Comparison of ENCODE assay signal across 7 cellular contexts in genomic region chr11:108276985-108277616, GRCh38. TPM values are rescaled to one million over a fixed set of nuclear protein-coding genes. Genes with fewer than 3 reads are reported as not detected.
DNase-seq lines count a peak whose midpoint lies in the region; ATAC-seq and TF ChIP-seq lines count a peak whose summit lies in the region.
"Not testable (repeated sequence)": the region's sequence is repeated elsewhere in the genome, so short reads cannot be mapped to it uniquely, and the experiment has no call there.

No MANE protein-coding gene starts in this region.

- not testable (repeated sequence) for H3K27ac ChIP-seq in CD4-positive, alpha-beta T cell (ENCODE audit: low read depth, low read length); GM23338 (ENCODE audit: low read depth)

- H3K27me3 Mint-ChIP-seq in CD4-positive, alpha-beta T cell; GM23338 (ENCODE audit: insufficient read depth, low read depth, poor library complexity); T-cell; activated CD8-positive, alpha-beta T cell treated with anti-CD3 and anti-CD28 coated beads for 36 hours; naive thymus-derived CD8-positive, alpha-beta T cell: not testable (repeated sequence)

- CTCF ChIA-PET in CD4-positive, alpha-beta T cell (lab: Charles Lee) = interaction anchor here (0.7 to 1.1 kb wide), 2 partner anchors 51 to 54 kb away, joined by 3 read pairs; partner anchors contain the start of gene ATM
- CTCF ChIA-PET in T-cell (lab: Charles Lee) = not testable (repeated sequence)
- CTCF ChIA-PET in activated CD8-positive, alpha-beta T cell treated with anti-CD3 and anti-CD28 coated beads for 36 hours (lab: Charles Lee) = interaction anchor here (1.4 kb wide), 1 partner anchor 8 kb away, joined by 3 read pairs; no protein-coding TSS in a partner anchor

- intact Hi-C loops in CD4-positive, alpha-beta T cell (cut with DNase I, micrococcal nuclease) = loop anchor here in 1 of 2 experiments (5.0 kb wide), 1 partner anchor 55 kb away; the partner anchor contains the start of genes ATM and NPAT
- intact Hi-C loops in activated CD8-positive, alpha-beta T cell treated with anti-CD3 and anti-CD28 coated beads for 36 hours (cut with micrococcal nuclease) = not testable (repeated sequence)

- not testable (repeated sequence) for H3K4me3 ChIP-seq in GM23338

- ATAC-seq in CD4-positive, alpha-beta T cell (ENCODE audit: poor library complexity); T-cell (replicated peaks in 1 of 4); activated CD8-positive, alpha-beta T cell treated with anti-CD3 and anti-CD28 coated beads for 36 hours; naive thymus-derived CD8-positive, alpha-beta T cell: not testable (repeated sequence)
- peak; percentile 73 for ATAC-seq in GM23338

- peak overlapping the region; percentile 84 for H3K27ac Mint-ChIP-seq in CD4-positive, alpha-beta T cell
- H3K27ac Mint-ChIP-seq in GM23338 = peak overlapping the region; percentile 85
- H3K27ac Mint-ChIP-seq in T-cell = peak overlapping the region; percentile 12 to 78
- H3K27ac Mint-ChIP-seq in activated CD8-positive, alpha-beta T cell treated with anti-CD3 and anti-CD28 coated beads for 36 hours = peak overlapping the region; percentile 51
- H3K27ac Mint-ChIP-seq in naive thymus-derived CD8-positive, alpha-beta T cell = peak overlapping the region; percentile 39 to 91 (median 88)

- not testable (repeated sequence) for H3K9me2 ChIP-seq in GM23338 (ENCODE audit: insufficient read depth)

- not testable (repeated sequence) for DNase-seq in CD4-positive, alpha-beta T cell; activated CD8-positive, alpha-beta T cell treated with anti-CD3 and anti-CD28 coated beads for 36 hours; naive thymus-derived CD8-positive, alpha-beta T cell
- DNase-seq in GM23338 (ENCODE audit: low spot score) (peak; percentile 38), T-cell (peak in 1 of 34 experiments; percentile 0), ecto neural progenitor cell (ENCODE audit: low spot score) (peak; percentile 41), islet precursor cell (peak; percentile 50)

- H3F3A ChIP-seq in GM23338 (replicated peaks; ENCODE audit: low read depth) = not testable (repeated sequence)

- not testable (repeated sequence) for H3K79me2 ChIP-seq in GM23338 (replicated peaks; ENCODE audit: insufficient read depth)

- peaks cover 17% of the 10 kb centered on the region for H3K9me3 Mint-ChIP-seq in CD4-positive, alpha-beta T cell
- H3K9me3 Mint-ChIP-seq in GM23338 = not testable (repeated sequence)
- H3K9me3 Mint-ChIP-seq in T-cell = peaks cover 6 to 17% (median 13%) of the 10 kb centered on the region in 3 donors
- peaks cover 26% of the 10 kb centered on the region for H3K9me3 Mint-ChIP-seq in activated CD8-positive, alpha-beta T cell treated with anti-CD3 and anti-CD28 coated beads for 36 hours
- peaks cover 9 to 34% (median 24%) of the 10 kb centered on the region in 9 donors for H3K9me3 Mint-ChIP-seq in naive thymus-derived CD8-positive, alpha-beta T cell

- H3K27me3 ChIP-seq in CD4-positive, alpha-beta T cell (ENCODE audit: control insufficient read depth, insufficient read depth, low read length); GM23338 (ENCODE audit: insufficient read depth): not testable (repeated sequence)

- H2AFZ ChIP-seq in GM23338 = not testable (repeated sequence)

- H4K20me1 ChIP-seq in GM23338 (replicated peaks; ENCODE audit: insufficient read depth) = not testable (repeated sequence)

- not testable (repeated sequence) for TF ChIP-seq CTCF in CD4-positive, alpha-beta T cell (IDR thresholded peaks at IDR 0.05); GM23338 (conservative IDR thresholded peaks at IDR 0.05; ENCODE audit: low read depth in 2 of 2); activated CD8-positive, alpha-beta T cell treated with anti-CD3 and anti-CD28 coated beads for 36 hours (IDR thresholded peaks at IDR 0.05)

- not testable (repeated sequence) for H3K4me3 Mint-ChIP-seq in CD4-positive, alpha-beta T cell; GM23338; activated CD8-positive, alpha-beta T cell treated with anti-CD3 and anti-CD28 coated beads for 36 hours
- peak overlapping the region in 1 of 3 donors; percentile 30 for H3K4me3 Mint-ChIP-seq in T-cell
- H3K4me3 Mint-ChIP-seq in naive thymus-derived CD8-positive, alpha-beta T cell = peak overlapping the region in 8 of 10 donors; percentile 4 to 67 (median 30)

- not testable (repeated sequence) for H3K4me1 ChIP-seq in GM23338 (ENCODE audit: insufficient read depth)

- H3K4me2 ChIP-seq in GM23338 = not testable (repeated sequence)

- H3K36me3 Mint-ChIP-seq in CD4-positive, alpha-beta T cell (ENCODE audit: low read depth) = peaks cover 97% of the 10 kb centered on the region
- H3K36me3 Mint-ChIP-seq in GM23338 (ENCODE audit: low read depth) (peaks cover 65% of the 10 kb centered on the region), T-cell (peaks cover 81% of the 10 kb centered on the region)
- H3K36me3 Mint-ChIP-seq in activated CD8-positive, alpha-beta T cell treated with anti-CD3 and anti-CD28 coated beads for 36 hours (ENCODE audit: low read depth) = peaks cover 76% of the 10 kb centered on the region
- peaks cover 37 to 96% (median 68%) of the 10 kb centered on the region in 3 donors for H3K36me3 Mint-ChIP-seq in naive thymus-derived CD8-positive, alpha-beta T cell

- POLR2A ChIA-PET in CD4-positive, alpha-beta T cell (lab: Charles Lee) = interaction anchor here (1.0 to 2.6 kb wide), 4 partner anchors 37 to 53 kb away, joined by 4 to 11 read pairs (median 6); partner anchors contain the start of gene ATM
- POLR2A ChIA-PET in T-cell (lab: Charles Lee) = not testable (repeated sequence)
- POLR2A ChIA-PET in activated CD8-positive, alpha-beta T cell treated with anti-CD3 and anti-CD28 coated beads for 36 hours (lab: Charles Lee) = interaction anchor here (0.6 to 1.0 kb wide), 3 partner anchors 27 to 53 kb away, joined by 3 read pairs; no protein-coding TSS in a partner anchor
- POLR2A ChIA-PET in naive thymus-derived CD8-positive, alpha-beta T cell (lab: Charles Lee) = interaction anchor here (1.1 to 6.3 kb wide), 4 partner anchors 10 to 54 kb away, joined by 3 to 52 read pairs (median 5); partner anchors contain the start of genes ATM and NPAT

- H3K4me1 Mint-ChIP-seq in CD4-positive, alpha-beta T cell (ENCODE audit: low read depth) = peaks cover 73% of the 10 kb centered on the region
- H3K4me1 Mint-ChIP-seq in GM23338 (peaks cover 26% of the 10 kb centered on the region), T-cell (peaks cover 66 to 74% (median 71%) of the 10 kb centered on the region in 3 donors)
- peaks cover 69% of the 10 kb centered on the region for H3K4me1 Mint-ChIP-seq in activated CD8-positive, alpha-beta T cell treated with anti-CD3 and anti-CD28 coated beads for 36 hours (ENCODE audit: low read depth)
- peaks cover 41 to 76% (median 70%) of the 10 kb centered on the region in 4 donors for H3K4me1 Mint-ChIP-seq in naive thymus-derived CD8-positive, alpha-beta T cell

- peaks cover 15% of the 10 kb centered on the region; the same call in 1 of the 2 replicates for H3K36me3 ChIP-seq in GM23338 (ENCODE audit: insufficient read depth)

- H3K9me3 ChIP-seq in CD4-positive, alpha-beta T cell (ENCODE audit: control insufficient read depth, low read length) = not testable (repeated sequence)

RNA-seq across cellular contexts. Expression of gene ATM, which starts 54.2 kb away (rescaled TPM):
- total RNA-seq in CD4-positive, alpha-beta T cell = 100 to 1,000 TPM; 307 to 329 TPM
- total RNA-seq in GM23338 (2014; rRNA removed; shearing (Covaris generic)) = 44.2 and 59.3 TPM in 2 replicates
- 23.2 and 27.6 TPM in 2 replicates for polyA plus RNA-seq in GM23338 (2016; fragmentation: Nextera tagmentation; extraction: Ambion mirVana)
- 100 to 1,000 TPM; 376 to 547 (median 410) TPM for total RNA-seq in T-cell
- 10 to 100 TPM; 75.8 to 77.5 TPM for total RNA-seq in activated CD8-positive, alpha-beta T cell treated with anti-CD3 and anti-CD28 coated beads for 36 hours
- 100 to 1,000 TPM; 792 to 837 TPM for total RNA-seq in naive thymus-derived CD8-positive, alpha-beta T cell
- 100 to 1,000 TPM; 105 to 164 (median 121) TPM for polyA plus RNA-seq in naive thymus-derived CD8-positive, alpha-beta T cell

RNA-seq across cellular contexts. Expression of gene NPAT, which starts 54.7 kb away (rescaled TPM):
- total RNA-seq in CD4-positive, alpha-beta T cell = 10 to 100 TPM; 25.4 to 28.9 TPM
- 23.5 and 25.1 TPM in 2 replicates for total RNA-seq in GM23338 (2014; rRNA removed; shearing (Covaris generic))
- polyA plus RNA-seq in GM23338 (2016; fragmentation: Nextera tagmentation; extraction: Ambion mirVana) = 11.8 and 24.2 TPM in 2 replicates
- 10 to 100 TPM; 46.9 to 54.1 (median 49.1) TPM for total RNA-seq in T-cell
- 10 to 100 TPM; 32.1 to 37.1 TPM for total RNA-seq in activated CD8-positive, alpha-beta T cell treated with anti-CD3 and anti-CD28 coated beads for 36 hours
- total RNA-seq in naive thymus-derived CD8-positive, alpha-beta T cell = 10 to 100 TPM; 73.9 to 75.8 TPM
- polyA plus RNA-seq in naive thymus-derived CD8-positive, alpha-beta T cell = 10 to 100 TPM; 34.9 to 52.8 (median 47.0) TPM
